8 cellular contexts compared by ENCODE assay signal in genomic region chr6:43517503-43518357, GRCh38. TPM values are rescaled to one million over a fixed set of nuclear protein-coding genes. Genes with fewer than 3 reads are reported as not detected.
A peak's percentile ranks its signal among the peaks of the same experiment; 100 is the strongest.
DNase-seq lines count a peak whose midpoint lies in the region; ATAC-seq and TF ChIP-seq lines count a peak whose summit lies in the region.

No MANE protein-coding gene starts in this region.

- no peak for TF ChIP-seq CTCF in SU-DHL-6 (IDR thresholded peaks at IDR 0.05; ENCODE audit: insufficient read depth, low read length, poor library complexity, severe bottlenecking)
- TF ChIP-seq CTCF in tibial artery (IDR thresholded peaks at IDR 0.05) = no peak
- TF ChIP-seq CTCF in endothelial cell (IDR thresholded peaks at IDR 0.05; ENCODE audit: unreplicated experiment) = no peak

- no peaks in the 10 kb centered on the region for H3K27me3 Mint-ChIP-seq in activated CD8-positive, alpha-beta memory T cell treated with anti-CD3 and anti-CD28 coated beads, Interleukin-2, amount 10 ng/mL, durations not matched to agents 7 days and 5 days
- H3K27me3 Mint-ChIP-seq in endothelial cell (ENCODE audit: unreplicated experiment) = peaks cover 10% of the 10 kb centered on the region

- H3K36me3 ChIP-seq in SU-DHL-6 (ENCODE audit: low read length) (peaks cover 22% of the 10 kb centered on the region; the same call in 1 of the 2 replicates), iPS-15b (ENCODE audit: control insufficient read depth, insufficient read depth, low read length) (peaks cover 50% of the 10 kb centered on the region), tibial artery (peaks cover 23 to 64% (median 49%) of the 10 kb centered on the region in 3 donors)

- H4K20me1 ChIP-seq in SU-DHL-6 (ENCODE audit: low read depth, low read length) = no peaks in the 10 kb centered on the region

- H3K9me3 ChIP-seq in SU-DHL-6 (ENCODE audit: insufficient read depth, low read length) = no peaks in the 10 kb centered on the region
- H3K9me3 ChIP-seq in iPS-15b (ENCODE audit: control insufficient read depth, insufficient read depth, low read length) = no peaks in the 10 kb centered on the region
- no peaks in the 10 kb centered on the region for H3K9me3 ChIP-seq in tibial artery

- H3K9me3 Mint-ChIP-seq in activated CD8-positive, alpha-beta memory T cell treated with anti-CD3 and anti-CD28 coated beads, Interleukin-2, amount 10 ng/mL, durations not matched to agents 7 days and 5 days (ENCODE audit: low read depth) = no peaks in the 10 kb centered on the region
- no peaks in the 10 kb centered on the region for H3K9me3 Mint-ChIP-seq in endothelial cell (ENCODE audit: unreplicated experiment)

- peak overlapping the region; percentile 88 for H3K4me3 ChIP-seq in SU-DHL-6 (ENCODE audit: insufficient read depth, low read length, poor library complexity, severe bottlenecking)
- peak overlapping the region; percentile 99 for H3K4me3 ChIP-seq in iPS-15b (ENCODE audit: low read depth, low read length)
- H3K4me3 ChIP-seq in tibial artery = peak overlapping the region; percentile 60 to 85

- H3K9ac ChIP-seq in SU-DHL-6 (ENCODE audit: low read length) = peak overlapping the region; percentile 86
- peak overlapping the region; percentile 93 for H3K9ac ChIP-seq in iPS-15b (ENCODE audit: low read depth, low read length)

- H3K27me3 ChIP-seq in SU-DHL-6 (ENCODE audit: low read length) (no peaks in the 10 kb centered on the region), iPS-15b (ENCODE audit: control insufficient read depth, insufficient read depth, low read length) (no peaks in the 10 kb centered on the region), tibial artery (no peaks in the 10 kb centered on the region)

- H3K4me3 Mint-ChIP-seq in activated CD8-positive, alpha-beta memory T cell treated with anti-CD3 and anti-CD28 coated beads, Interleukin-2, amount 10 ng/mL, durations not matched to agents 7 days and 5 days = no peak overlapping the region
- H3K4me3 Mint-ChIP-seq in endothelial cell (ENCODE audit: unreplicated experiment) = no peak overlapping the region

- no peak for DNase-seq in activated CD8-positive, alpha-beta memory T cell treated with anti-CD3 and anti-CD28 coated beads, Interleukin-2, amount 10 ng/mL, durations not matched to agents 7 days and 5 days
- no peak for DNase-seq in activated CD8-positive, alpha-beta memory T cell treated with anti-CD3 and anti-CD28 coated beads, Interleukin-2, amount 50 U/mL, for 4 hours
- no peak for DNase-seq in tibial artery
- no peak for DNase-seq in iPS-NIHi11 (ENCODE audit: low spot score)
- DNase-seq in cortex of kidney (lab: John Stamatoyannopoulos, UW) = no peak
- no peak for DNase-seq in endothelial cell (ENCODE audit: low spot score)

- H3K4me1 ChIP-seq in iPS-15b (ENCODE audit: control insufficient read depth, insufficient read depth, low read length) (peaks cover 6% of the 10 kb centered on the region), tibial artery (peaks cover 0 to 43% (median 30%) of the 10 kb centered on the region in 4 donors)

- no peaks in the 10 kb centered on the region for H3K9me2 ChIP-seq in SU-DHL-6 (replicated peaks; ENCODE audit: insufficient read depth, low read length)

- peak overlapping the region; percentile 62 for H3K4me2 ChIP-seq in SU-DHL-6 (ENCODE audit: low read depth, low read length, poor library complexity, severe bottlenecking)

- intact Hi-C loops in tibial artery (cut with DNase I; ENCODE audit: low total_unique reads) = no loop called here

- H3K27ac Mint-ChIP-seq in activated CD8-positive, alpha-beta memory T cell treated with anti-CD3 and anti-CD28 coated beads, Interleukin-2, amount 10 ng/mL, durations not matched to agents 7 days and 5 days = no peak overlapping the region
- H3K27ac Mint-ChIP-seq in endothelial cell (ENCODE audit: unreplicated experiment) = no peak overlapping the region

- CTCF ChIA-PET in activated CD8-positive, alpha-beta memory T cell treated with anti-CD3 and anti-CD28 coated beads, Interleukin-2, amount 10 ng/mL, durations not matched to agents 7 days and 5 days (lab: Charles Lee) = interaction anchor here (1.1 to 4.1 kb wide), 6 partner anchors 12 to 288 kb away, joined by 3 to 34 read pairs (median 4); partner anchors contain the start of genes DLK2, DNPH1, POLH and XPO5

- H3F3A ChIP-seq in SU-DHL-6 (ENCODE audit: insufficient read depth) = 0 out of 2 replicates have a peak, but pooled peaks cover 14% of the 10 kb centered on the region

- H3K27ac ChIP-seq in SU-DHL-6 (ENCODE audit: low read depth, low read length) (peak overlapping the region; percentile 29), tibial artery (peak overlapping the region; percentile 79 to 85)

- peak overlapping the region; percentile 82 for H2AFZ ChIP-seq in SU-DHL-6 (ENCODE audit: low read depth, low read length, severe bottlenecking)

- ATAC-seq in activated CD8-positive, alpha-beta memory T cell treated with anti-CD3 and anti-CD28 coated beads, Interleukin-2, amount 10 ng/mL, durations not matched to agents 7 days and 5 days = peak; percentile 7

- peaks cover 22% of the 10 kb centered on the region for H3K4me1 Mint-ChIP-seq in activated CD8-positive, alpha-beta memory T cell treated with anti-CD3 and anti-CD28 coated beads, Interleukin-2, amount 10 ng/mL, durations not matched to agents 7 days and 5 days
- peaks cover 22% of the 10 kb centered on the region for H3K4me1 Mint-ChIP-seq in endothelial cell (ENCODE audit: unreplicated experiment)

- peaks cover 44% of the 10 kb centered on the region for H3K79me2 ChIP-seq in SU-DHL-6 (ENCODE audit: insufficient read depth, low read length)

- peaks cover 35% of the 10 kb centered on the region for H3K36me3 Mint-ChIP-seq in activated CD8-positive, alpha-beta memory T cell treated with anti-CD3 and anti-CD28 coated beads, Interleukin-2, amount 10 ng/mL, durations not matched to agents 7 days and 5 days
- H3K36me3 Mint-ChIP-seq in endothelial cell (ENCODE audit: low read depth, unreplicated experiment) = peaks cover 34% of the 10 kb centered on the region

RNA-seq across cellular contexts. Expression of gene POLR1C, which starts 0.8 kb away (rescaled TPM):
- 10 to 100 TPM; 30.8 to 48.2 TPM for total RNA-seq in activated CD8-positive, alpha-beta memory T cell treated with anti-CD3 and anti-CD28 coated beads, Interleukin-2, amount 10 ng/mL, durations not matched to agents 7 days and 5 days
- 30.7 TPM for total RNA-seq in endothelial cell (ENCODE audit: unreplicated experiment)

RNA-seq across cellular contexts. Expression of gene YIPF3, which starts 1.0 kb away (rescaled TPM):
- total RNA-seq in activated CD8-positive, alpha-beta memory T cell treated with anti-CD3 and anti-CD28 coated beads, Interleukin-2, amount 10 ng/mL, durations not matched to agents 7 days and 5 days = 10 to 100 TPM; 50.9 to 56.3 TPM
- total RNA-seq in endothelial cell (ENCODE audit: unreplicated experiment) = 138 TPM

RNA-seq across cellular contexts. Expression of gene LRRC73, which starts 7.6 kb away (rescaled TPM):
- total RNA-seq in activated CD8-positive, alpha-beta memory T cell treated with anti-CD3 and anti-CD28 coated beads, Interleukin-2, amount 10 ng/mL, durations not matched to agents 7 days and 5 days = under 1 TPM in 1 of 2 experiments, not detected in 1; 0.09 TPM
- total RNA-seq in endothelial cell (ENCODE audit: unreplicated experiment) = 0.28 TPM

RNA-seq across cellular contexts. Expression of gene TJAP1, which starts 40.4 kb away (rescaled TPM):
- 10 to 100 TPM; 41.1 to 41.8 TPM for total RNA-seq in activated CD8-positive, alpha-beta memory T cell treated with anti-CD3 and anti-CD28 coated beads, Interleukin-2, amount 10 ng/mL, durations not matched to agents 7 days and 5 days
- total RNA-seq in endothelial cell (ENCODE audit: unreplicated experiment) = 41.8 TPM

RNA-seq across cellular contexts. Expression of gene XPO5, which starts 58.1 kb away (rescaled TPM):
- 100 to 1,000 TPM in 1 of 2 experiments, 10 to 100 TPM in 1; 83.2 to 105 TPM for total RNA-seq in activated CD8-positive, alpha-beta memory T cell treated with anti-CD3 and anti-CD28 coated beads, Interleukin-2, amount 10 ng/mL, durations not matched to agents 7 days and 5 days
- total RNA-seq in endothelial cell (ENCODE audit: unreplicated experiment) = 37.6 TPM
